Comparison of ENCODE assay signal across 16 cellular contexts in genomic region chr4:76744253-76744921, GRCh38.
A peak's percentile ranks its signal among the peaks of the same experiment; 100 is the strongest.
DNase-seq lines count a peak whose midpoint lies in the region; ATAC-seq and TF ChIP-seq lines count a peak whose summit lies in the region.
"Had no signal": no experiment of that assay in that cellular context is flagged by ENCODE, and none has a peak within 500 bp of the region (broad histone marks: within the 10 kb centered on the region; RNA-seq: fewer than 3 reads in every experiment).

No MANE protein-coding gene starts in this region.

- DNase-seq in ELR (ENCODE audit: low read depth) = peak; percentile 60
- peak; percentile 76 for DNase-seq in adipocyte (ENCODE audit: low read depth)
- peak; percentile 54 for DNase-seq in fibroblast of peridontal ligament (ENCODE audit: extremely low read depth)
- no peak for DNase-seq in sigmoid colon
- no peak for DNase-seq in activated CD8-positive, alpha-beta T cell treated with anti-CD3 and anti-CD28 coated beads, Interleukin-2, amount 10 ng/mL, durations not matched to agents 7 days and 5 days
- DNase-seq in effector memory CD8-positive, alpha-beta T cell = no peak
- DNase-seq in CD14-positive monocyte (ENCODE audit: low spot score) = no peak
- DNase-seq: activated CD4-positive, CD25-positive, alpha-beta regulatory T cell; activated T-cell treated with anti-CD3 and anti-CD28 coated beads, Interleukin-2, amount 50 U/mL, for 4 hours; adrenal gland; CD4-positive, alpha-beta T cell; dorsolateral prefrontal cortex; NCI-H1436; NCI-H446 treated with DMSO at 0.1 percent for 48 hours had no signal

- CTCF ChIA-PET in activated CD8-positive, alpha-beta T cell treated with anti-CD3 and anti-CD28 coated beads, Interleukin-2, amount 10 ng/mL, durations not matched to agents 7 days and 5 days (lab: Charles Lee) = interaction anchor here (1.5 kb wide), 1 partner anchor 12 kb away, joined by 4 read pairs; no protein-coding TSS in a partner anchor

- no peak overlapping the region for H3K4me3 Mint-ChIP-seq in activated CD8-positive, alpha-beta T cell treated with anti-CD3 and anti-CD28 coated beads, Interleukin-2, amount 10 ng/mL, durations not matched to agents 7 days and 5 days
- H3K4me3 Mint-ChIP-seq in effector memory CD8-positive, alpha-beta T cell = no peak overlapping the region
- no peak overlapping the region for H3K4me3 Mint-ChIP-seq in CD14-positive monocyte
- H3K4me3 Mint-ChIP-seq: activated T-cell treated with anti-CD3 and anti-CD28 coated beads, Interleukin-2, amount 50 U/mL, for 4 hours; CD4-positive, alpha-beta T cell had no signal

- H3K36me3 Mint-ChIP-seq in activated CD8-positive, alpha-beta T cell treated with anti-CD3 and anti-CD28 coated beads, Interleukin-2, amount 10 ng/mL, durations not matched to agents 7 days and 5 days (ENCODE audit: low read depth) = no peaks in the 10 kb centered on the region
- H3K36me3 Mint-ChIP-seq in effector memory CD8-positive, alpha-beta T cell (ENCODE audit: insufficient read depth) = peaks cover 3% of the 10 kb centered on the region
- H3K36me3 Mint-ChIP-seq in CD14-positive monocyte = no peaks in the 10 kb centered on the region

- H3K4me3 ChIP-seq in adipocyte (ENCODE audit: low read length) (no peak overlapping the region), sigmoid colon (no peak overlapping the region)
- H3K4me3 ChIP-seq: adrenal gland, dorsolateral prefrontal cortex, tibial nerve had no signal

- H3K4me1 ChIP-seq in adipocyte (ENCODE audit: control insufficient read depth, insufficient read depth, low read length) = peaks cover 13% of the 10 kb centered on the region
- peaks cover 0 to 71% (median 34%) of the 10 kb centered on the region in 4 donors for H3K4me1 ChIP-seq in sigmoid colon
- H3K4me1 ChIP-seq: adrenal gland had no signal

- no peaks in the 10 kb centered on the region for H3K4me1 Mint-ChIP-seq in activated CD8-positive, alpha-beta T cell treated with anti-CD3 and anti-CD28 coated beads, Interleukin-2, amount 10 ng/mL, durations not matched to agents 7 days and 5 days (ENCODE audit: low read depth)
- H3K4me1 Mint-ChIP-seq in effector memory CD8-positive, alpha-beta T cell (ENCODE audit: low read depth in 2 of 2) = no peaks in the 10 kb centered on the region
- no peaks in the 10 kb centered on the region for H3K4me1 Mint-ChIP-seq in CD14-positive monocyte

- no peak for TF ChIP-seq EP300 in sigmoid colon (IDR thresholded peaks at IDR 0.05)

- POLR2A ChIA-PET in activated CD8-positive, alpha-beta T cell treated with anti-CD3 and anti-CD28 coated beads, Interleukin-2, amount 10 ng/mL, durations not matched to agents 7 days and 5 days (lab: Charles Lee) = no interaction called here

- H3K9ac ChIP-seq in adipocyte (ENCODE audit: low read length) = no peak overlapping the region

- no peak for ATAC-seq in GM21360 (IDR thresholded peaks at IDR 0.05; ENCODE audit: unreplicated experiment)
- no peak for ATAC-seq in activated CD8-positive, alpha-beta T cell treated with anti-CD3 and anti-CD28 coated beads, Interleukin-2, amount 10 ng/mL, durations not matched to agents 7 days and 5 days
- no peak for ATAC-seq in effector memory CD8-positive, alpha-beta T cell (replicated peaks)
- ATAC-seq: activated T-cell treated with anti-CD3 and anti-CD28 coated beads, Interleukin-2, amount 50 U/mL, for 4 hours had no signal

- H3K9me3 Mint-ChIP-seq in activated CD8-positive, alpha-beta T cell treated with anti-CD3 and anti-CD28 coated beads, Interleukin-2, amount 10 ng/mL, durations not matched to agents 7 days and 5 days (ENCODE audit: insufficient read depth) = no peaks in the 10 kb centered on the region
- H3K9me3 Mint-ChIP-seq in effector memory CD8-positive, alpha-beta T cell = no peaks in the 10 kb centered on the region
- peaks cover 0 to 3% (median 0%) of the 10 kb centered on the region in 7 donors for H3K9me3 Mint-ChIP-seq in CD14-positive monocyte
- H3K9me3 Mint-ChIP-seq: activated T-cell treated with anti-CD3 and anti-CD28 coated beads, Interleukin-2, amount 50 U/mL, for 4 hours; CD4-positive, alpha-beta T cell had no signal

- peaks cover 6% of the 10 kb centered on the region for H3K27me3 Mint-ChIP-seq in activated CD8-positive, alpha-beta T cell treated with anti-CD3 and anti-CD28 coated beads, Interleukin-2, amount 10 ng/mL, durations not matched to agents 7 days and 5 days (ENCODE audit: low read depth)
- peaks cover 18% of the 10 kb centered on the region in 2 donors for H3K27me3 Mint-ChIP-seq in effector memory CD8-positive, alpha-beta T cell
- peaks cover under 1 to 3% (median 1%) of the 10 kb centered on the region in 3 donors for H3K27me3 Mint-ChIP-seq in CD14-positive monocyte (ENCODE audit: low read depth in 3 of 3)

- H3K27me3 ChIP-seq in adipocyte (replicated peaks; ENCODE audit: control insufficient read depth, insufficient read depth, low read length) (no peaks in the 10 kb centered on the region), sigmoid colon (no peaks in the 10 kb centered on the region)
- H3K27me3 ChIP-seq: adrenal gland, dorsolateral prefrontal cortex, tibial nerve had no signal

- H3K9me3 ChIP-seq in adipocyte (ENCODE audit: control insufficient read depth, low read length) = no peaks in the 10 kb centered on the region
- no peaks in the 10 kb centered on the region for H3K9me3 ChIP-seq in sigmoid colon
- H3K9me3 ChIP-seq: adrenal gland, tibial nerve had no signal

- WGBS in sigmoid colon, 2 donors = 89 to 93% methylated on average over 1 of the region's 1 CpG

- intact Hi-C loops in sigmoid colon (cut with DNase I) = loop anchor here (10.0 kb wide), 1 partner anchor 530 kb away; the partner anchor contains the start of gene SCARB2
- intact Hi-C loops in CD14-positive monocyte (cut with micrococcal nuclease) = no loop called here

- H3K27ac Mint-ChIP-seq in activated CD8-positive, alpha-beta T cell treated with anti-CD3 and anti-CD28 coated beads, Interleukin-2, amount 10 ng/mL, durations not matched to agents 7 days and 5 days = no peak overlapping the region
- H3K27ac Mint-ChIP-seq in effector memory CD8-positive, alpha-beta T cell = no peak overlapping the region
- no peak overlapping the region for H3K27ac Mint-ChIP-seq in CD14-positive monocyte
- H3K27ac Mint-ChIP-seq: CD4-positive, alpha-beta T cell had no signal

- TF ChIP-seq POLR2A in sigmoid colon (IDR thresholded peaks at IDR 0.05) = no peak

- peak overlapping the region; percentile 42 to 87 (median 62) for H3K27ac ChIP-seq in sigmoid colon
- H3K27ac ChIP-seq: adrenal gland, dorsolateral prefrontal cortex had no signal

- TF ChIP-seq CTCF in sigmoid colon (IDR thresholded peaks at IDR 0.05) (no peak), CD14-positive monocyte (IDR thresholded peaks at IDR 0.05) (no peak)

- H3K36me3 ChIP-seq in adipocyte (ENCODE audit: control insufficient read depth, insufficient read depth, low read length, severe bottlenecking) = no peaks in the 10 kb centered on the region
- no peaks in the 10 kb centered on the region for H3K36me3 ChIP-seq in sigmoid colon
- H3K36me3 ChIP-seq: adrenal gland had no signal

Comparison
In these comparisons a context has a peak if more than half of its experiments do, and no peak if none do; other contexts are left out.
1. DNase-seq: peak in ELR (single experiment), adipocyte (single experiment) and fibroblast of peridontal ligament (single experiment); none in sigmoid colon (single experiment), activated CD8-positive, alpha-beta T cell treated with anti-CD3 and anti-CD28 coated beads, Interleukin-2, amount 10 ng/mL, durations not matched to agents 7 days and 5 days (single experiment), effector memory CD8-positive, alpha-beta T cell (0 of 3) and CD14-positive monocyte (single experiment).